12 cellular contexts compared by ENCODE assay signal in the genomic region with DNA sequence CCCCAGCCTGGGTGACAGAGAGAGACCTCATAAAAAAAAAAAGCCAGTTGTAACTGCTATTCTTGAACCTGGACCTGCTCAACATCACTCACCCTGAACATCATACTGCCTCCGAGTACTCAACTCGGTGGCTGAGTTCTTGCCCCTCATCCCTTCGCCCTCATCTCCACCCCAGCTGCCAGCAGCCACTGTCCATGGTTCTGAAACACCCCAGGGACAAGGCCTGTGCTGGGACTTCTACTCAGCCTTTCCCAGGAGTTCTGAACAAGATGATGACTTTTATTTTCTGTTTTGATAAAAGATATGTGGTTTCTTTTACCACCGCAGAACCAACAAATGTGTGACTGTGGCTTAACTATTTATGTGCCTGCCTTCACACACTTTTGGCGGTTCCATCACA. TPM values are rescaled to one million over a fixed set of nuclear protein-coding genes. Genes with fewer than 3 reads are reported as not detected.
A peak's percentile ranks its signal among the peaks of the same experiment; 100 is the strongest.
DNase-seq lines count a peak whose midpoint lies in the region; ATAC-seq and TF ChIP-seq lines count a peak whose summit lies in the region.
"Had no signal": no experiment of that assay in that cellular context is flagged by ENCODE, and none has a peak within 500 bp of the region (broad histone marks: within the 10 kb centered on the region; RNA-seq: fewer than 3 reads in every experiment).

No MANE protein-coding gene starts in this region.

- peaks cover 10 to 61% of the 10 kb centered on the region in 2 donors for H3K27me3 ChIP-seq in left lung

- intact Hi-C loops in left lung (cut with DNase I) = no loop called here

- DNase-seq in stimulated activated CD4-positive, alpha-beta T cell treated with anti-CD3 and anti-CD28 coated beads, Interleukin-2, amount 100 ng/mL, for 24 hours = peak; percentile 26 to 31
- DNase-seq in stimulated activated CD4-positive, alpha-beta T cell treated with anti-CD3 and anti-CD28 coated beads, Interleukin-4, amount 100 ng/mL, for 24 hours = no peak
- DNase-seq in RPMI8226 (peak; percentile 74), fibroblast of mammary gland (ENCODE audit: low read depth) (peak; percentile 8), cerebellum (ENCODE audit: low spot score) (no peak), left lung (no peak), hippocampal formation (lab: John Stamatoyannopoulos, UW) (no peak)
- DNase-seq: activated gamma-delta T cell, NCI-H1436 treated with DMSO at 0.1 percent for 48 hours, small intestine had no signal

- H3K36me3 ChIP-seq in left lung = no peaks in the 10 kb centered on the region

- no peaks in the 10 kb centered on the region for H3K9me3 ChIP-seq in left lung

- H3K4me3 ChIP-seq in fibroblast of mammary gland (ENCODE audit: control insufficient read depth, low read depth, low read length) (no peak overlapping the region), left lung (no peak overlapping the region)

- ATAC-seq in HG03097 (IDR thresholded peaks at IDR 0.05; ENCODE audit: low FRiP score, unreplicated experiment) (no peak), left lung (no peak)

- TF ChIP-seq CTCF in fibroblast of mammary gland (conservative IDR thresholded peaks at IDR 0.05; ENCODE audit: control insufficient read depth, insufficient read depth, low read depth, low read length) (no peak), left lung (IDR thresholded peaks at IDR 0.05) (no peak)

- peaks cover 0 to 4% of the 10 kb centered on the region in 2 donors for H3K4me1 ChIP-seq in left lung

- H3K27ac ChIP-seq in left lung = no peak overlapping the region

RNA-seq across cellular contexts. Expression of gene DISP3, which starts 5.3 kb away (rescaled TPM):
- total RNA-seq in cerebellum (55.6 TPM), left lung (under 1 TPM; 0.05 to 0.12 TPM)
- total RNA-seq: subcutaneous adipose tissue had no signal

Comparison
In these comparisons a context has a peak if more than half of its experiments do, and no peak if none do; other contexts are left out.
1. DNase-seq: peak in stimulated activated CD4-positive, alpha-beta T cell treated with anti-CD3 and anti-CD28 coated beads, Interleukin-2, amount 100 ng/mL, for 24 hours (2 of 2), RPMI8226 (single experiment) and fibroblast of mammary gland (single experiment); none in stimulated activated CD4-positive, alpha-beta T cell treated with anti-CD3 and anti-CD28 coated beads, Interleukin-4, amount 100 ng/mL, for 24 hours (single experiment), cerebellum (single experiment), left lung (0 of 2) and hippocampal formation (0 of 2).
2. RNA of gene DISP3, which starts 5.3 kb away (total RNA-seq): 55.6 TPM in cerebellum (single experiment); 0.05 to 0.12 TPM in left lung; every median in the first group is over 10 times any median in the second.